In genomic region chr1:209404577-209404976, GRCh38 we compare ENCODE assay signal across 19 cellular contexts.
DNase-seq lines count a peak whose midpoint lies in the region; ATAC-seq and TF ChIP-seq lines count a peak whose summit lies in the region.
"Had no signal": no experiment of that assay in that cellular context is flagged by ENCODE, and none has a peak within 500 bp of the region (broad histone marks: within the 10 kb centered on the region; RNA-seq: fewer than 3 reads in every experiment).

No MANE protein-coding gene starts in this region.

- H3K4me3 ChIP-seq in HUES64 (ENCODE audit: low read length) (no peak overlapping the region), mammary epithelial cell (replicated peaks in 1 of 3; ENCODE audit: insufficient read depth in 1 of 3, low read depth in 2 of 3, low read length in 3 of 3) (peak overlapping the region in 2 of 3 experiments; percentile 5 to 8), mesenchymal stem cell (ENCODE audit: insufficient read depth in 1 of 2, low read depth in 1 of 2, low read length in 2 of 2) (no peak overlapping the region), upper lobe of right lung (no peak overlapping the region)
- H3K4me3 ChIP-seq: adrenal gland, K562, right lobe of liver had no signal

- in situ Hi-C loops in mammary epithelial cell (cut with MboI; ENCODE audit: low sequenced_read_pairs in 2 of 2) = no loop called here

- BruUV-seq in Calu3 (replicated peaks; lab: Mats Ljungman, UMichigan) (no TSS peak), mammary epithelial cell (replicated peaks; lab: Mats Ljungman, UMichigan) (no TSS peak)

- H3K27me3 Mint-ChIP-seq in Calu3 (ENCODE audit: unreplicated experiment) = no peaks in the 10 kb centered on the region
- H3K27me3 Mint-ChIP-seq: central memory CD8-positive, alpha-beta T cell had no signal

- no peak overlapping the region for H3K23ac ChIP-seq in mesenchymal stem cell (ENCODE audit: low read length in 2 of 2)

- peak overlapping the region; percentile 65 for H2BK15ac ChIP-seq in mesenchymal stem cell (ENCODE audit: low read depth, poor library complexity, severe bottlenecking)

- H3K9ac ChIP-seq in HUES64 (ENCODE audit: low read depth, low read length) (peak overlapping the region; percentile 54), mammary epithelial cell (ENCODE audit: insufficient read depth, low read length) (peak overlapping the region; percentile 68), mesenchymal stem cell (ENCODE audit: low read length) (no peak overlapping the region)

- H3K4me3 Mint-ChIP-seq in Calu3 (ENCODE audit: low read depth, unreplicated experiment) = no peak overlapping the region
- H3K4me3 Mint-ChIP-seq: central memory CD8-positive, alpha-beta T cell; T-cell had no signal

- H3K4ac ChIP-seq in mesenchymal stem cell (ENCODE audit: low read depth in 1 of 2, low read length in 2 of 2) = no peak overlapping the region

- H3K27ac ChIP-seq in HUES64 (ENCODE audit: low read depth, low read length) (peak overlapping the region; percentile 89), mammary epithelial cell (ENCODE audit: insufficient read depth, low read depth, low read length) (peak overlapping the region; percentile 98), mesenchymal stem cell (ENCODE audit: low read length, poor library complexity, severe bottlenecking) (peak overlapping the region; percentile 72), upper lobe of right lung (no peak overlapping the region)
- H3K27ac ChIP-seq: adrenal gland, right lobe of liver, WERI-Rb-1 had no signal

- H3K27me3 ChIP-seq in HUES64 (ENCODE audit: insufficient read depth, low read length) (no peaks in the 10 kb centered on the region), mammary epithelial cell (ENCODE audit: insufficient read depth, low read length) (no peaks in the 10 kb centered on the region), mesenchymal stem cell (ENCODE audit: control insufficient read depth in 1 of 2, insufficient read depth in 1 of 2, low read length in 2 of 2) (peaks cover 0 to 21% of the 10 kb centered on the region in 2 experiments), upper lobe of right lung (no peaks in the 10 kb centered on the region)
- H3K27me3 ChIP-seq: right lobe of liver had no signal

- DNase-seq in Calu3 (peak; percentile 40), mammary epithelial cell (peak; percentile 75), mesenchymal stem cell (no peak), T-helper 9 cell (no peak), upper lobe of right lung (no peak)
- DNase-seq in effector CD8-positive, alpha-beta T cell (lab: John Stamatoyannopoulos, UW) = no peak
- DNase-seq: adrenal gland; GDM1; NCI-H1092; NCI-H2107; NCI-H774; right lobe of liver; stimulated activated CD4-positive, alpha-beta T cell treated with anti-CD3 and anti-CD28 coated beads, Interleukin-1b, Interleukin-23, amount 100 ng/mL, for 48 hours; T-cell; WERI-Rb-1 had no signal

- H3K36me3 ChIP-seq in HUES64 (ENCODE audit: insufficient read depth, low read length) (no peaks in the 10 kb centered on the region), mammary epithelial cell (ENCODE audit: insufficient read depth, low read length) (no peaks in the 10 kb centered on the region), mesenchymal stem cell (ENCODE audit: control insufficient read depth in 1 of 2, insufficient read depth in 2 of 2, low read depth in 1 of 2, low read length in 2 of 2) (no peaks in the 10 kb centered on the region), upper lobe of right lung (no peaks in the 10 kb centered on the region)
- H3K36me3 ChIP-seq: adrenal gland, right lobe of liver, WERI-Rb-1 had no signal

- no peaks in the 10 kb centered on the region for H3K36me3 Mint-ChIP-seq in Calu3 (ENCODE audit: insufficient read depth, unreplicated experiment)
- H3K36me3 Mint-ChIP-seq: T-cell had no signal

- no peak overlapping the region for H2BK5ac ChIP-seq in mesenchymal stem cell (ENCODE audit: low read depth, low read length, poor library complexity, severe bottlenecking)

- 54% methylated on average over 3 of the region's 3 CpGs for WGBS in HUES64
- WGBS in mammary epithelial cell (ENCODE audit: low coverage, missing lambda C conversion rate) = 2% methylated on average over 3 of the region's 3 CpGs
- 67% methylated on average over 3 of the region's 3 CpGs for WGBS in mesenchymal stem cell

- no peak overlapping the region for H3K27ac Mint-ChIP-seq in Calu3 (ENCODE audit: unreplicated experiment)
- H3K27ac Mint-ChIP-seq: T-cell had no signal

- intact Hi-C loops in Calu3 (cut with micrococcal nuclease; ENCODE audit: unreplicated experiment) (no loop called here), mammary epithelial cell (cut with micrococcal nuclease) (loop anchor here (2.0 kb wide), 2 partner anchors 34 to 50 kb away; no protein-coding TSS in a partner anchor), upper lobe of right lung (cut with DNase I) (no loop called here)

- H3K9me3 Mint-ChIP-seq in Calu3 (ENCODE audit: low read depth, unreplicated experiment) = no peaks in the 10 kb centered on the region
- H3K9me3 Mint-ChIP-seq: central memory CD8-positive, alpha-beta T cell; T-cell had no signal

- no peaks in the 10 kb centered on the region for H4K20me1 ChIP-seq in mammary epithelial cell (ENCODE audit: insufficient read depth, low read length)

- H3K4me1 ChIP-seq in HUES64 (ENCODE audit: insufficient read depth, low read length) (peaks cover 38% of the 10 kb centered on the region), mammary epithelial cell (ENCODE audit: insufficient read depth, low read length) (peaks cover 68% of the 10 kb centered on the region), mesenchymal stem cell (ENCODE audit: control insufficient read depth, insufficient read depth, low read depth, low read length) (peaks cover 5% of the 10 kb centered on the region), upper lobe of right lung (no peaks in the 10 kb centered on the region)
- H3K4me1 ChIP-seq: adrenal gland, right lobe of liver had no signal

- H2AFZ ChIP-seq in mammary epithelial cell (ENCODE audit: low read depth, low read length) = no peak overlapping the region
- no peak overlapping the region for H2AFZ ChIP-seq in mesenchymal stem cell (ENCODE audit: low read depth, low read length)

- H4K8ac ChIP-seq in mesenchymal stem cell (ENCODE audit: low read length) = no peak overlapping the region

- TF ChIP-seq CTCF in Calu3 (IDR thresholded peaks at IDR 0.05; ENCODE audit: unreplicated experiment) (no peak), mammary epithelial cell (conservative IDR thresholded peaks at IDR 0.05 in 1 of 2, IDR thresholded peaks at IDR 0.05 in 1 of 2; ENCODE audit: extremely low read depth in 1 of 2, insufficient read depth in 1 of 2, low read depth in 1 of 2, low read length in 2 of 2) (no peak), upper lobe of right lung (IDR thresholded peaks at IDR 0.05) (no peak)

- H3K18ac ChIP-seq in mesenchymal stem cell (ENCODE audit: low read depth in 1 of 2, low read length in 2 of 2) = peak overlapping the region in 1 of 2 experiments; percentile 11

- peak overlapping the region; percentile 76 for H2AK5ac ChIP-seq in mesenchymal stem cell (ENCODE audit: low read length, severe bottlenecking)

- H4K91ac ChIP-seq in mesenchymal stem cell (ENCODE audit: low read length) = peak overlapping the region; percentile 20

- dilution Hi-C loops in mammary epithelial cell (cut with HindIII; ENCODE audit: low sequenced_read_pairs) = no loop called here

- H3K79me2 ChIP-seq in mammary epithelial cell (ENCODE audit: insufficient read depth, low read length) = no peaks in the 10 kb centered on the region

- CTCF ChIA-PET in Calu3 (lab: Charles Lee) = interaction anchor here (1.4 kb wide), 1 partner anchor 161 kb away, joined by 3 read pairs; no protein-coding TSS in a partner anchor
- CTCF ChIA-PET in mammary epithelial cell (lab: Charles Lee; ENCODE audit: low non-redundant PET) = interaction anchor here (0.8 kb wide), 1 partner anchor 12 kb away, joined by 4 read pairs; no protein-coding TSS in a partner anchor

- H3K14ac ChIP-seq in mesenchymal stem cell (ENCODE audit: low read length in 2 of 2) = no peak overlapping the region

- H3K79me1 ChIP-seq in mesenchymal stem cell (replicated peaks; ENCODE audit: low read length, poor library complexity, severe bottlenecking) = no peaks in the 10 kb centered on the region

- ATAC-seq in upper lobe of right lung (no peak), GM18868 (IDR thresholded peaks at IDR 0.05; ENCODE audit: unreplicated experiment) (no peak)
- ATAC-seq: K562, right lobe of liver, T-cell had no signal

- peak overlapping the region; percentile 74 for H3K4me2 ChIP-seq in mammary epithelial cell (ENCODE audit: insufficient read depth, low read depth, low read length)
- H3K4me2 ChIP-seq in mesenchymal stem cell (ENCODE audit: low read length, poor library complexity, severe bottlenecking) = no peak overlapping the region

- H3K9me3 ChIP-seq in HUES64 (ENCODE audit: insufficient read depth, low read depth, low read length) = no peaks in the 10 kb centered on the region
- no peaks in the 10 kb centered on the region for H3K9me3 ChIP-seq in mammary epithelial cell (replicated peaks; ENCODE audit: insufficient read depth, low read length)
- H3K9me3 ChIP-seq in mesenchymal stem cell (ENCODE audit: control insufficient read depth, low read length) = no peaks in the 10 kb centered on the region
- no peaks in the 10 kb centered on the region for H3K9me3 ChIP-seq in upper lobe of right lung
- H3K9me3 ChIP-seq: adrenal gland, right lobe of liver had no signal

- H2BK12ac ChIP-seq in mesenchymal stem cell (ENCODE audit: low read length in 2 of 2) = no peak overlapping the region

- peaks cover 8% of the 10 kb centered on the region for H3K4me1 Mint-ChIP-seq in Calu3 (ENCODE audit: low read depth, unreplicated experiment)
- H3K4me1 Mint-ChIP-seq: central memory CD8-positive, alpha-beta T cell; T-cell had no signal

- H2BK120ac ChIP-seq in mesenchymal stem cell (ENCODE audit: low read depth, low read length) = no peak overlapping the region

Comparison
In these comparisons a context has a peak if more than half of its experiments do, and no peak if none do; other contexts are left out.
1. DNase-seq: peak in Calu3 (single experiment) and mammary epithelial cell (single experiment); none in mesenchymal stem cell (single experiment), T-helper 9 cell (single experiment), effector CD8-positive, alpha-beta T cell (single experiment) and upper lobe of right lung (single experiment).
2. H3K4me3 ChIP-seq: peak in mammary epithelial cell (2 of 3); none in HUES64 (single experiment), mesenchymal stem cell (0 of 2) and upper lobe of right lung (single experiment).